ENCODE assay signal across 19 cellular contexts in the genomic region with DNA sequence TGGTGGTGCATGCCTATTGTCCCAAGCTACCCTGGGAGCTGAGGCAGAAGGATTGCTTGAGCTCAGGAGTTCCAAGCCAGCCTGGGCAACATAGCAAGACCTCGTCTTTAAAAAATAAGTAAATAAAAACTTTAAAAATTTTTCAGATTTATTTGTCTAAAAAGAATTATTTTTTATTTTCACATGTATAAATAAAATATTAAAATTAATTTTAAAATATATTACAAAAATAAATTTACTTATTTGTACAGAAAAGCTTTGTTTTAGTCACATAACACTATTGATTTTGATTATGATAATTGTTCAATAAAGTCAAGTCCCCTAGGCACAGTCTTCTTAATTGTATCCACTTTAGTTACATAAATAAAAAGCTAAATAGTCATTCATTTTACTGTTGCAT.
DNase-seq lines count a peak whose midpoint lies in the region; ATAC-seq, FAIRE-seq and TF ChIP-seq lines count a peak whose summit lies in the region.
"Had no signal": no experiment of that assay in that cellular context is flagged by ENCODE, and none has a peak within 500 bp of the region (broad histone marks: within the 10 kb centered on the region; RNA-seq: fewer than 3 reads in every experiment).

No MANE protein-coding gene starts in this region.

- peaks cover 20% of the 10 kb centered on the region for H3K4me1 Mint-ChIP-seq in Calu3 (ENCODE audit: low read depth, unreplicated experiment)

- DNase-seq in GM12878 (ENCODE audit: low read depth, low spot score) (no peak), gastrocnemius medialis (no peak), T1000 (lab: John Stamatoyannopoulos, UW) (no peak), dorsolateral prefrontal cortex (no peak), Calu3 (no peak), Right ventricle myocardium superior (no peak)
- DNase-seq: C1 segment of cervical spinal cord; CD4-positive, alpha-beta T cell; DMS153; DMS79 treated with DMSO at 0.1 percent for 48 hours; EL; GDM1; GM23248 had no signal

- no peak overlapping the region for H3K27ac Mint-ChIP-seq in Calu3 (ENCODE audit: unreplicated experiment)
- H3K27ac Mint-ChIP-seq: B cell; CD4-positive, alpha-beta T cell; IgD-negative memory B cell had no signal

- no peak overlapping the region for H3K4me3 ChIP-seq in GM12878
- H3K4me3 ChIP-seq in gastrocnemius medialis = no peak overlapping the region
- no peak overlapping the region for H3K4me3 ChIP-seq in dorsolateral prefrontal cortex
- H3K4me3 ChIP-seq: GM23248 had no signal

- no peaks in the 10 kb centered on the region for H3K27me3 Mint-ChIP-seq in Calu3 (ENCODE audit: unreplicated experiment)
- H3K27me3 Mint-ChIP-seq: B cell; CD4-positive, alpha-beta T cell; IgD-negative memory B cell had no signal

- peaks cover 5% of the 10 kb centered on the region for H3K36me3 Mint-ChIP-seq in Calu3 (ENCODE audit: insufficient read depth, unreplicated experiment)

- H4K20me1 ChIP-seq in GM12878 (ENCODE audit: control insufficient read depth, insufficient read depth) = no peaks in the 10 kb centered on the region

- no peaks in the 10 kb centered on the region for H3K9me3 Mint-ChIP-seq in Calu3 (ENCODE audit: low read depth, unreplicated experiment)
- H3K9me3 Mint-ChIP-seq: CD4-positive, alpha-beta T cell; IgD-negative memory B cell had no signal

- H3K4me2 ChIP-seq in GM12878 (ENCODE audit: control insufficient read depth, insufficient read depth) = peak overlapping the region; percentile 27

- H3K9ac ChIP-seq in GM12878 (ENCODE audit: control insufficient read depth, insufficient read depth, low read length) = no peak overlapping the region
- H3K9ac ChIP-seq: GM23248 had no signal

- no peak for TF ChIP-seq EP300 in GM12878 (IDR thresholded peaks at IDR 0.05; ENCODE audit: borderline replicate concordance in 1 of 2, control insufficient read depth in 1 of 2, low read depth in 2 of 2, low read length in 2 of 2)

- no peaks in the 10 kb centered on the region for H3K36me3 ChIP-seq in KOPT-K1 (ENCODE audit: insufficient read depth, low read length)
- no peaks in the 10 kb centered on the region for H3K36me3 ChIP-seq in GM12878 (ENCODE audit: control insufficient read depth in 2 of 2, insufficient read depth in 2 of 2, low read length in 1 of 2)
- H3K36me3 ChIP-seq in gastrocnemius medialis = no peaks in the 10 kb centered on the region

- TF ChIP-seq POLR2A in GM12878 (IDR thresholded peaks at IDR 0.05; ENCODE audit: low read depth, low read length) = no peak
- TF ChIP-seq POLR2A in gastrocnemius medialis (IDR thresholded peaks at IDR 0.05) = no peak

- SMC1A ChIA-PET in GM12878 (lab: Charles Lee; ENCODE audit: uncharacterized antibody, unreplicated experiment) = interaction anchor here (1.0 to 1.6 kb wide), 2 partner anchors 9 to 40 kb away, joined by 3 to 6 read pairs; no protein-coding TSS in a partner anchor

- no peak for TF ChIP-seq CTCF in GM12878 (IDR thresholded peaks at IDR 0.05 in 2 of 3, conservative IDR thresholded peaks at IDR 0.05 in 1 of 3; ENCODE audit: control insufficient read depth in 2 of 3, extremely low read depth in 1 of 3, insufficient read depth in 1 of 3, low read depth in 3 of 3, low read length in 3 of 3)
- TF ChIP-seq CTCF in gastrocnemius medialis (IDR thresholded peaks at IDR 0.05 in 4 of 5, conservative IDR thresholded peaks at IDR 0.05 in 1 of 5) = no peak
- TF ChIP-seq CTCF in dorsolateral prefrontal cortex (IDR thresholded peaks at IDR 0.05 in 54 of 56, conservative IDR thresholded peaks at IDR 0.05 in 2 of 56; ENCODE audit: low read depth in 1 of 56, partially characterized antibody in 56 of 56) = no peak
- TF ChIP-seq CTCF in Calu3 (IDR thresholded peaks at IDR 0.05; ENCODE audit: unreplicated experiment) = no peak

- H3K4me3 Mint-ChIP-seq in Calu3 (ENCODE audit: low read depth, unreplicated experiment) = no peak overlapping the region
- H3K4me3 Mint-ChIP-seq: B cell; CD4-positive, alpha-beta T cell; IgD-negative memory B cell had no signal

- no peaks in the 10 kb centered on the region for H3K79me2 ChIP-seq in GM12878 (ENCODE audit: control insufficient read depth, insufficient read depth, low read length)

- CTCF ChIA-PET in GM12878 (lab: Yijun Ruan, JAX) (interaction anchor here (0.9 to 2.7 kb wide), 4 partner anchors 8 to 45 kb away, joined by 3 to 10 read pairs (median 4); no protein-coding TSS in a partner anchor), Calu3 (lab: Charles Lee) (no interaction called here)

- FAIRE-seq in GM12878 (lab: Jason Lieb, UNC) (no peak), islet of Langerhans (lab: Jason Lieb, UNC) (peak; percentile 21)
- FAIRE-seq: D721Med had no signal

- peaks cover 12% of the 10 kb centered on the region for H3K4me1 ChIP-seq in GM12878 (ENCODE audit: control insufficient read depth, insufficient read depth, low read length)
- peaks cover 59 to 66% of the 10 kb centered on the region in 2 donors for H3K4me1 ChIP-seq in gastrocnemius medialis

- RAD21 ChIA-PET in GM12878 (lab: Charles Lee; ENCODE audit: unreplicated experiment) = interaction anchor here (1.1 to 2.2 kb wide), 4 partner anchors 14 to 185 kb away, joined by 3 to 5 read pairs (median 4); no protein-coding TSS in a partner anchor

- H3K27ac ChIP-seq in KOPT-K1 (ENCODE audit: low read depth, low read length, poor library complexity, severe bottlenecking) (peak overlapping the region; percentile 24), GM12878 (ENCODE audit: control insufficient read depth, insufficient read depth) (no peak overlapping the region), gastrocnemius medialis (peak overlapping the region; percentile 73 to 87 (median 81)), dorsolateral prefrontal cortex (no peak overlapping the region)
- H3K27ac ChIP-seq: GM23248 had no signal

- no peaks in the 10 kb centered on the region for H3K27me3 ChIP-seq in GM12878 (replicated peaks in 1 of 2; ENCODE audit: control insufficient read depth in 2 of 2, insufficient read depth in 2 of 2, low read length in 1 of 2)
- no peaks in the 10 kb centered on the region for H3K27me3 ChIP-seq in gastrocnemius medialis
- H3K27me3 ChIP-seq in dorsolateral prefrontal cortex = no peaks in the 10 kb centered on the region

- TF ChIP-seq RAD21 in GM12878 (IDR thresholded peaks at IDR 0.05; ENCODE audit: insufficient read depth, low read depth, low read length) = no peak

- in situ Hi-C loops in GM12878 (cut with MboI) (no loop called here), gastrocnemius medialis (cut with MboI; ENCODE audit: low sequenced_read_pairs in 4 of 4) (no loop called here)

- H3K9me3 ChIP-seq in KOPT-K1 (ENCODE audit: insufficient read depth, low read length, poor library complexity, severe bottlenecking) = no peaks in the 10 kb centered on the region
- H3K9me3 ChIP-seq in GM12878 (replicated peaks; ENCODE audit: control insufficient read depth, insufficient read depth, low read length) = no peaks in the 10 kb centered on the region
- no peaks in the 10 kb centered on the region for H3K9me3 ChIP-seq in gastrocnemius medialis

- intact Hi-C loops in GM12878 (cut with micrococcal nuclease; ENCODE audit: unreplicated experiment) = no loop called here
- intact Hi-C loops in gastrocnemius medialis (cut with DNase I; ENCODE audit: low total_unique reads) = loop anchor here (5.0 kb wide), 1 partner anchor 57 kb away; no protein-coding TSS in a partner anchor
- intact Hi-C loops in dorsolateral prefrontal cortex (cut with DNase I) = no loop called here
- intact Hi-C loops in Calu3 (cut with micrococcal nuclease; ENCODE audit: unreplicated experiment) = no loop called here
- intact Hi-C loops in Right ventricle myocardium superior (cut with DNase I) = no loop called here

- no TSS peak for BruUV-seq in GM12878 (replicated peaks; lab: Mats Ljungman, UMichigan)
- no TSS peak for BruUV-seq in Calu3 (replicated peaks; lab: Mats Ljungman, UMichigan)

- WGBS in GM12878 (ENCODE audit: insufficient coverage, insufficient replicate concordance, low lambda C conversion rate, missing lambda C conversion rate) = 95% methylated on average over 1 of the region's 1 CpG

- H2AFZ ChIP-seq in GM12878 (ENCODE audit: control insufficient read depth, low read depth, low read length) = no peak overlapping the region
- H2AFZ ChIP-seq: GM23248 had no signal

- ATAC-seq in GM12878 = no peak
- no peak for ATAC-seq in gastrocnemius medialis
- no peak for ATAC-seq in Right ventricle myocardium superior (ENCODE audit: poor library complexity)
- ATAC-seq: HCT116 had no signal

- POLR2A ChIA-PET in GM12878 (lab: Charles Lee) = interaction anchor here (0.8 to 1.2 kb wide), 3 partner anchors 14 to 19 kb away, joined by 3 to 4 read pairs (median 4); no protein-coding TSS in a partner anchor

TF ChIP-seq in GM12878, 131 proteins besides CTCF, POLR2A, EP300 and RAD21 (continues in another document):
- TF ChIP-seq PML (IDR thresholded peaks at IDR 0.05; ENCODE audit: low read length) = no peak
- no peak for TF ChIP-seq NR2C2 (IDR thresholded peaks at IDR 0.05; ENCODE audit: borderline replicate concordance, control insufficient read depth, insufficient read length, low read depth)
- TF ChIP-seq, protein P1, sequence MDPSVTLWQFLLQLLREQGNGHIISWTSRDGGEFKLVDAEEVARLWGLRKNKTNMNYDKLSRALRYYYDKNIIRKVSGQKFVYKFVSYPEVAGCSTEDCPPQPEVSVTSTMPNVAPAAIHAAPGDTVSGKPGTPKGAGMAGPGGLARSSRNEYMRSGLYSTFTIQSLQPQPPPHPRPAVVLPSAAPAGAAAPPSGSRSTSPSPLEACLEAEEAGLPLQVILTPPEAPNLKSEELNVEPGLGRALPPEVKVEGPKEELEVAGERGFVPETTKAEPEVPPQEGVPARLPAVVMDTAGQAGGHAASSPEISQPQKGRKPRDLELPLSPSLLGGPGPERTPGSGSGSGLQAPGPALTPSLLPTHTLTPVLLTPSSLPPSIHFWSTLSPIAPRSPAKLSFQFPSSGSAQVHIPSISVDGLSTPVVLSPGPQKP (IDR thresholded peaks at IDR 0.05; ENCODE audit: low read depth, low read length) = no peak
- no peak for TF ChIP-seq ZNF384 (IDR thresholded peaks at IDR 0.05; ENCODE audit: borderline replicate concordance, low read depth, low read length)

Comparison
In these comparisons a context has a peak if more than half of its experiments do, and no peak if none do; other contexts are left out.
1. H3K27ac ChIP-seq: peak in KOPT-K1 (single experiment) and gastrocnemius medialis (4 of 4); none in GM12878 (single experiment) and dorsolateral prefrontal cortex (0 of 59).